Comparison of ENCODE assay signal across 21 cellular contexts in genomic region chr14:96525452-96525851, GRCh38.
"Had no signal": no experiment of that assay in that cellular context is flagged by ENCODE, and none has a peak within 500 bp of the region (broad histone marks: within the 10 kb centered on the region; RNA-seq: fewer than 3 reads in every experiment).

No MANE protein-coding gene starts in this region.

- H3K9ac ChIP-seq: neural progenitor cell had no signal

- H3K4me2 ChIP-seq: neural progenitor cell had no signal

- H3K4me1 ChIP-seq: left lung, lower lobe of right lung, neural progenitor cell, right lobe of liver, tibial nerve had no signal

- H2AFZ ChIP-seq: neural progenitor cell had no signal

- H3K36me3 ChIP-seq: ovary, uterus had no signal

- H3K27me3 ChIP-seq: left lung, neural progenitor cell, ovary, right atrium auricular region, right lobe of liver, tibial nerve, uterus had no signal

- H3K9me3 ChIP-seq: left lung, lower lobe of right lung, ovary, right atrium auricular region, right lobe of liver, tibial nerve, uterus had no signal

- H3K27ac ChIP-seq: left lung, lower lobe of right lung, neural progenitor cell, ovary, right atrium auricular region, right lobe of liver, tibial nerve, uterus had no signal

- H3K4me3 ChIP-seq: left lung, lower lobe of right lung, neural progenitor cell, ovary, right atrium auricular region, right lobe of liver, tibial nerve, uterus had no signal

- DNase-seq: hippocampal formation; kidney; left colon; left lung; lower lobe of right lung; mammary epithelial cell; mesenchymal stem cell; naive B cell; natural killer cell; nephron progenitor cell; ovary; right lobe of liver; stimulated activated CD4-positive, alpha-beta T cell treated with anti-CD3 and anti-CD28 coated beads, Interleukin-12 subunit alpha, Interleukin-12 subunit beta, amount 100 ng/mL, for 4 hours; stimulated activated CD4-positive, alpha-beta T cell treated with anti-CD3 and anti-CD28 coated beads, Interleukin-15, amount 100 ng/mL, for 24 hours; stimulated activated CD4-positive, alpha-beta T cell treated with anti-CD3 and anti-CD28 coated beads, Interleukin-4, amount 100 ng/mL, for 24 hours; stimulated activated naive CD4-positive, alpha-beta T cell; uterus had no signal

- ATAC-seq: left colon; left lung; lower lobe of right lung; natural killer cell; right lobe of liver; stimulated activated effector memory CD8-positive, alpha-beta T cell treated with anti-CD3 and anti-CD28 coated beads, Interleukin-12 subunit alpha, Interleukin-12 subunit beta, amount 100 ng/mL, for 72 hours had no signal
